ENCODE assay signal across 25 cellular contexts in genomic region chr3:15713364-15713763, GRCh38.
"Had no signal": no experiment of that assay in that cellular context is flagged by ENCODE, and none has a peak within 500 bp of the region (broad histone marks: within the 10 kb centered on the region; RNA-seq: fewer than 3 reads in every experiment).

No MANE protein-coding gene starts in this region.

- ATAC-seq: activated T-helper 17 cell treated with anti-CD3 and anti-CD28 coated beads, Interleukin-2, amount 50 U/mL, for 72 hours had no signal

- FAIRE-seq: TTC549 had no signal

- H3K4me3 ChIP-seq: colonic mucosa, SJSA1 had no signal

- H3K9me3 ChIP-seq: colonic mucosa, SJSA1 had no signal

- H3K27ac ChIP-seq: brain microvascular endothelial cell, colonic mucosa, SJSA1 had no signal

- H3K4me1 ChIP-seq: colonic mucosa had no signal

- DNase-seq: activated B cell treated with CpG ODN at 0.5 μM for 24 hours; activated CD4-positive, alpha-beta memory T cell treated with anti-CD3 and anti-CD28 coated beads, Interleukin-2, amount 10 ng/mL, durations not matched to agents 7 days and 5 days; activated CD4-positive, alpha-beta T cell treated with anti-CD3 and anti-CD28 coated beads, Interleukin-2, amount 50 U/mL, for 1 hour; activated gamma-delta T cell treated with Interleukin-2 at 50 U/mL for 16 hours; activated naive CD4-positive, alpha-beta T cell treated with anti-CD3 and anti-CD28 coated beads, Interleukin-2, amount 10 ng/mL, durations not matched to agents 7 days and 5 days; activated naive CD8-positive, alpha-beta T cell treated with anti-CD3 and anti-CD28 coated beads for 36 hours; activated T-cell treated with anti-CD3 and anti-CD28 coated beads for 4 hours; activated T-cell treated with anti-CD3 and anti-CD28 coated beads, Interleukin-2, amount 50 U/mL, for 48 hours; brain microvascular endothelial cell; caudate nucleus; colonic mucosa; NCI-H1092; NCI-H1417; NCI-H1930; NCI-H2171; NCI-H2227 treated with DMSO at 0.1 percent for 48 hours; NCI-H446 treated with DMSO at 0.1 percent for 48 hours; NCI-H526 treated with DMSO at 0.1 percent for 48 hours; NCI-H82; SHP77; T-helper 2 cell; T1000 had no signal

- H3K27me3 ChIP-seq: brain microvascular endothelial cell, colonic mucosa, SJSA1 had no signal
